ENCODE assay signal across 1 cellular context in genomic region chr9:88805217-88805943, GRCh38.
TF ChIP-seq lines count a peak whose summit lies in the region.

No MANE protein-coding gene starts in this region.

TF ChIP-seq in GM12878, 131 proteins besides CTCF, POLR2A, EP300 and RAD21 (continued from another document):
- TF ChIP-seq ZBTB40 (IDR thresholded peaks at IDR 0.05; ENCODE audit: borderline replicate concordance) = no peak
- TF ChIP-seq RELA (IDR thresholded peaks at IDR 0.05; ENCODE audit: borderline replicate concordance, partially characterized antibody) = no peak
- TF ChIP-seq, protein P1, sequence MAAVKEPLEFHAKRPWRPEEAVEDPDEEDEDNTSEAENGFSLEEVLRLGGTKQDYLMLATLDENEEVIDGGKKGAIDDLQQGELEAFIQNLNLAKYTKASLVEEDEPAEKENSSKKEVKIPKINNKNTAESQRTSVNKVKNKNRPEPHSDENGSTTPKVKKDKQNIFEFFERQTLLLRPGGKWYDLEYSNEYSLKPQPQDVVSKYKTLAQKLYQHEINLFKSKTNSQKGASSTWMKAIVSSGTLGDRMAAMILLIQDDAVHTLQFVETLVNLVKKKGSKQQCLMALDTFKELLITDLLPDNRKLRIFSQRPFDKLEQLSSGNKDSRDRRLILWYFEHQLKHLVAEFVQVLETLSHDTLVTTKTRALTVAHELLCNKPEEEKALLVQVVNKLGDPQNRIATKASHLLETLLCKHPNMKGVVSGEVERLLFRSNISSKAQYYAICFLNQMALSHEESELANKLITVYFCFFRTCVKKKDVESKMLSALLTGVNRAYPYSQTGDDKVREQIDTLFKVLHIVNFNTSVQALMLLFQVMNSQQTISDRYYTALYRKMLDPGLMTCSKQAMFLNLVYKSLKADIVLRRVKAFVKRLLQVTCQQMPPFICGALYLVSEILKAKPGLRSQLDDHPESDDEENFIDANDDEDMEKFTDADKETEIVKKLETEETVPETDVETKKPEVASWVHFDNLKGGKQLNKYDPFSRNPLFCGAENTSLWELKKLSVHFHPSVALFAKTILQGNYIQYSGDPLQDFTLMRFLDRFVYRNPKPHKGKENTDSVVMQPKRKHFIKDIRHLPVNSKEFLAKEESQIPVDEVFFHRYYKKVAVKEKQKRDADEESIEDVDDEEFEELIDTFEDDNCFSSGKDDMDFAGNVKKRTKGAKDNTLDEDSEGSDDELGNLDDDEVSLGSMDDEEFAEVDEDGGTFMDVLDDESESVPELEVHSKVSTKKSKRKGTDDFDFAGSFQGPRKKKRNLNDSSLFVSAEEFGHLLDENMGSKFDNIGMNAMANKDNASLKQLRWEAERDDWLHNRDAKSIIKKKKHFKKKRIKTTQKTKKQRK (IDR thresholded peaks at IDR 0.05; ENCODE audit: low read depth, low read length) = no peak
- no peak for TF ChIP-seq CHD2 (IDR thresholded peaks at IDR 0.05; ENCODE audit: borderline replicate concordance, low read depth, low read length)
- TF ChIP-seq ETV6 (conservative IDR thresholded peaks at IDR 0.05 in 1 of 2, IDR thresholded peaks at IDR 0.05 in 1 of 2; ENCODE audit: borderline replicate concordance in 1 of 2, low read depth in 1 of 2) = no peak
- no peak for TF ChIP-seq IRF3 (IDR thresholded peaks at IDR 0.05)
- TF ChIP-seq BACH1 (IDR thresholded peaks at IDR 0.05; ENCODE audit: borderline replicate concordance) = no peak
TF ChIP-seq in GM12878: peak in this region for 0.
